In genomic region chr6:37965964-37966676, GRCh38 we compare ENCODE assay signal across 12 cellular contexts.
A peak's percentile ranks its signal among the peaks of the same experiment; 100 is the strongest.
DNase-seq lines count a peak whose midpoint lies in the region; ATAC-seq and TF ChIP-seq lines count a peak whose summit lies in the region.
"Had no signal": no experiment of that assay in that cellular context is flagged by ENCODE, and none has a peak within 500 bp of the region (broad histone marks: within the 10 kb centered on the region; RNA-seq: fewer than 3 reads in every experiment).

No MANE protein-coding gene starts in this region.

- no peak for TF ChIP-seq EP300 in ovary (IDR thresholded peaks at IDR 0.05)

- peak; percentile 64 for DNase-seq in EH (ENCODE audit: low read depth)
- peak in 1 of 2 experiments; percentile 3 for DNase-seq in PC-9
- peak; percentile 85 to 90 for DNase-seq in foreskin keratinocyte
- no peak for DNase-seq in aorta
- DNase-seq in stimulated activated CD8-positive, alpha-beta memory T cell treated with anti-CD3 and anti-CD28 coated beads, Interleukin-4, amount 100 ng/mL, for 48 hours = no peak
- DNase-seq in NCI-H2227 (lab: John Stamatoyannopoulos, UW; ENCODE audit: unreplicated experiment) = no peak
- no peak for DNase-seq in ovary
- DNase-seq: activated effector memory CD4-positive, alpha-beta T cell treated with Interleukin-2 at 50 U/mL for 16 hours; NCI-H446; small intestine; stimulated activated naive CD4-positive, alpha-beta T cell treated with Interleukin-2 at 50 U/mL for 16 hours had no signal

- TF ChIP-seq CTCF in PC-9 (conservative IDR thresholded peaks at IDR 0.05) (no peak), foreskin keratinocyte (conservative IDR thresholded peaks at IDR 0.05) (no peak), ovary (IDR thresholded peaks at IDR 0.05) (no peak)

- TF ChIP-seq POLR2A in ovary (IDR thresholded peaks at IDR 0.05) = no peak

- 92 to 97% methylated on average over 3 of the region's 3 CpGs for WGBS in aorta, 2 donors
- WGBS in ovary, 3 donors = 97% methylated on average over 3 of the region's 3 CpGs

- no TSS peak for BruUV-seq in PC-9 (replicated peaks; lab: Mats Ljungman, UMichigan)

- POLR2A ChIA-PET in PC-9 (lab: Charles Lee; ENCODE audit: unreplicated experiment) = no interaction called here

- H3K27me3 ChIP-seq in PC-9 (ENCODE audit: insufficient read depth, low read depth) = no peaks in the 10 kb centered on the region
- no peaks in the 10 kb centered on the region for H3K27me3 ChIP-seq in foreskin keratinocyte
- H3K27me3 ChIP-seq in aorta (ENCODE audit: control insufficient read depth in 1 of 2, insufficient read depth in 2 of 2, low read length in 1 of 2) = no peaks in the 10 kb centered on the region
- H3K27me3 ChIP-seq in ovary = no peaks in the 10 kb centered on the region

- intact Hi-C loops in PC-9 (cut with micrococcal nuclease; ENCODE audit: unreplicated experiment) (no loop called here), aorta (cut with DNase I) (no loop called here), ovary (cut with DNase I) (no loop called here)

- peaks cover 10% of the 10 kb centered on the region; the same call in 1 of the 2 replicates for H3F3A ChIP-seq in PC-9 (ENCODE audit: insufficient read depth, low read depth)

- no peak overlapping the region for H2AFZ ChIP-seq in PC-9

- H3K4me1 ChIP-seq in PC-9 (replicated peaks; ENCODE audit: insufficient read depth) (peaks cover 19% of the 10 kb centered on the region), foreskin keratinocyte (peaks cover 12% of the 10 kb centered on the region), aorta (ENCODE audit: control insufficient read depth in 1 of 2, insufficient read depth in 2 of 2, low read length in 2 of 2) (peaks cover 0 to 5% of the 10 kb centered on the region in 2 donors), ovary (ENCODE audit: insufficient read depth) (peaks cover 1% of the 10 kb centered on the region)

- H3K36me3 ChIP-seq in PC-9 (ENCODE audit: low read depth) = no peaks in the 10 kb centered on the region
- H3K36me3 ChIP-seq in aorta (ENCODE audit: control insufficient read depth in 1 of 2, insufficient read depth in 2 of 2, low read length in 1 of 2) = no peaks in the 10 kb centered on the region
- H3K36me3 ChIP-seq in ovary = no peaks in the 10 kb centered on the region

- H3K79me2 ChIP-seq in PC-9 (ENCODE audit: low read depth) = peaks cover 41% of the 10 kb centered on the region

- H3K9me3 ChIP-seq in PC-9 (ENCODE audit: insufficient read depth, low read depth) = peaks cover 7% of the 10 kb centered on the region
- H3K9me3 ChIP-seq in aorta (ENCODE audit: control insufficient read depth, low read length) = no peaks in the 10 kb centered on the region
- H3K9me3 ChIP-seq in ovary = no peaks in the 10 kb centered on the region

- no peak overlapping the region for H3K4me2 ChIP-seq in PC-9

- H3K4me3 ChIP-seq in PC-9 = no peak overlapping the region
- no peak overlapping the region for H3K4me3 ChIP-seq in aorta (ENCODE audit: low read length in 2 of 2)
- H3K4me3 ChIP-seq in ovary = no peak overlapping the region

- CTCF ChIA-PET in PC-9 (lab: Charles Lee) = no interaction called here

- no peaks in the 10 kb centered on the region for H3K9me2 ChIP-seq in PC-9 (ENCODE audit: insufficient read depth)

- H4K20me1 ChIP-seq in PC-9 (ENCODE audit: insufficient read depth) = peaks cover 7% of the 10 kb centered on the region

- ATAC-seq in GM21447 (IDR thresholded peaks at IDR 0.05; ENCODE audit: unreplicated experiment) (peak; percentile 60), foreskin keratinocyte (peak; percentile 92), aorta (ENCODE audit: low FRiP score) (no peak)

- H3K27ac ChIP-seq in PC-9 (peak overlapping the region; percentile 17), foreskin keratinocyte (no peak overlapping the region), aorta (ENCODE audit: low read depth in 1 of 2, low read length in 2 of 2) (no peak overlapping the region), ovary (no peak overlapping the region)

Comparison
In these comparisons a context has a peak if more than half of its experiments do, and no peak if none do; other contexts are left out.
1. DNase-seq: peak in EH (single experiment) and foreskin keratinocyte (2 of 2); none in aorta (0 of 2), stimulated activated CD8-positive, alpha-beta memory T cell treated with anti-CD3 and anti-CD28 coated beads, Interleukin-4, amount 100 ng/mL, for 48 hours (single experiment), NCI-H2227 (single experiment) and ovary (0 of 5).